In the genomic region with DNA sequence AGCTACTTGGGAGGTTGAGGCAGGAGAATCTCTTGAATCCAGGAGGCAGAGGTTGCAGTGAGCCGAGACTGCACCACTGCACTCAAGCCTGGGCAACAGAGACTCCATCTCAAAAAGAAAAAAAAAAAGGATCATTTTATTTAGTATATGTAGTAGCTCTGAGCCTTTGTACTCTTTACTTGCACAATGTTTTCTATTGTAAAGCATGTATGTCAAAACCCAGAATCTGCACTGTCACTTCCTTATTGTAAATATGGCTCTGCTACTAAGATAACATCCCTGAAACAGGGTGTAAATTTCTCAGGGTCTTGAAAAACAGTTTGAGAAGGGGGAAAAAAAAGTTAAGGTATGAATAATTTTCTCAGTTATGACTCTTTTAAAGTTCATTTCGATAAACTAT, we compare ENCODE assay signal across 2 cellular contexts.
TF ChIP-seq lines count a peak whose summit lies in the region.

No MANE protein-coding gene starts in this region.

TF ChIP-seq in IMR-90, 13 proteins besides CTCF, POLR2A, EP300 and RAD21:
- TF ChIP-seq, protein P1, sequence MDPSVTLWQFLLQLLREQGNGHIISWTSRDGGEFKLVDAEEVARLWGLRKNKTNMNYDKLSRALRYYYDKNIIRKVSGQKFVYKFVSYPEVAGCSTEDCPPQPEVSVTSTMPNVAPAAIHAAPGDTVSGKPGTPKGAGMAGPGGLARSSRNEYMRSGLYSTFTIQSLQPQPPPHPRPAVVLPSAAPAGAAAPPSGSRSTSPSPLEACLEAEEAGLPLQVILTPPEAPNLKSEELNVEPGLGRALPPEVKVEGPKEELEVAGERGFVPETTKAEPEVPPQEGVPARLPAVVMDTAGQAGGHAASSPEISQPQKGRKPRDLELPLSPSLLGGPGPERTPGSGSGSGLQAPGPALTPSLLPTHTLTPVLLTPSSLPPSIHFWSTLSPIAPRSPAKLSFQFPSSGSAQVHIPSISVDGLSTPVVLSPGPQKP (IDR thresholded peaks at IDR 0.05; ENCODE audit: borderline replicate concordance, low read depth, low read length), result no peak
- no peak for TF ChIP-seq CHD1 (IDR thresholded peaks at IDR 0.05; ENCODE audit: low read depth, low read length)
- peak; percentile 61; the same call in 1 of the 2 replicates for TF ChIP-seq NFE2L2 (IDR thresholded peaks at IDR 0.05; ENCODE audit: low read depth, low read length)

TF ChIP-seq in GM12878, 131 proteins besides CTCF, POLR2A, EP300 and RAD21:
- TF ChIP-seq BMI1 (IDR thresholded peaks at IDR 0.05; ENCODE audit: borderline replicate concordance), result no peak
- TF ChIP-seq NBN (IDR thresholded peaks at IDR 0.05), result no peak
- no peak for TF ChIP-seq YBX1 (IDR thresholded peaks at IDR 0.05)
- TF ChIP-seq IKZF1 (conservative IDR thresholded peaks at IDR 0.05), result no peak
- no peak for TF ChIP-seq NR2C1 (IDR thresholded peaks at IDR 0.05)
- TF ChIP-seq IRF4 (IDR thresholded peaks at IDR 0.05; ENCODE audit: low read depth, low read length), result no peak
- TF ChIP-seq, protein P2, sequence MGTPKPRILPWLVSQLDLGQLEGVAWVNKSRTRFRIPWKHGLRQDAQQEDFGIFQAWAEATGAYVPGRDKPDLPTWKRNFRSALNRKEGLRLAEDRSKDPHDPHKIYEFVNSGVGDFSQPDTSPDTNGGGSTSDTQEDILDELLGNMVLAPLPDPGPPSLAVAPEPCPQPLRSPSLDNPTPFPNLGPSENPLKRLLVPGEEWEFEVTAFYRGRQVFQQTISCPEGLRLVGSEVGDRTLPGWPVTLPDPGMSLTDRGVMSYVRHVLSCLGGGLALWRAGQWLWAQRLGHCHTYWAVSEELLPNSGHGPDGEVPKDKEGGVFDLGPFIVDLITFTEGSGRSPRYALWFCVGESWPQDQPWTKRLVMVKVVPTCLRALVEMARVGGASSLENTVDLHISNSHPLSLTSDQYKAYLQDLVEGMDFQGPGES (IDR thresholded peaks at IDR 0.05), result no peak
- no peak for TF ChIP-seq ZBED1 (IDR thresholded peaks at IDR 0.05; ENCODE audit: borderline replicate concordance)
- no peak for TF ChIP-seq TCF12 (IDR thresholded peaks at IDR 0.05; ENCODE audit: low read depth, low read length)
- TF ChIP-seq ATF7 (IDR thresholded peaks at IDR 0.05; ENCODE audit: low read depth), result no peak
- TF ChIP-seq CHD2 (IDR thresholded peaks at IDR 0.05; ENCODE audit: borderline replicate concordance, low read depth, low read length), result no peak
- TF ChIP-seq SMC3 (IDR thresholded peaks at IDR 0.05; ENCODE audit: borderline replicate concordance, low read length), result no peak
- TF ChIP-seq SREBF1 (IDR thresholded peaks at IDR 0.05; ENCODE audit: low read length), result no peak
- TF ChIP-seq NFXL1 (IDR thresholded peaks at IDR 0.05; ENCODE audit: borderline replicate concordance), result no peak
- no peak for TF ChIP-seq ESRRA (IDR thresholded peaks at IDR 0.05; ENCODE audit: low read length)
- TF ChIP-seq RB1 (IDR thresholded peaks at IDR 0.05; ENCODE audit: borderline replicate concordance), result no peak
- TF ChIP-seq DPF2 (IDR thresholded peaks at IDR 0.05), result no peak
- TF ChIP-seq, protein P3, sequence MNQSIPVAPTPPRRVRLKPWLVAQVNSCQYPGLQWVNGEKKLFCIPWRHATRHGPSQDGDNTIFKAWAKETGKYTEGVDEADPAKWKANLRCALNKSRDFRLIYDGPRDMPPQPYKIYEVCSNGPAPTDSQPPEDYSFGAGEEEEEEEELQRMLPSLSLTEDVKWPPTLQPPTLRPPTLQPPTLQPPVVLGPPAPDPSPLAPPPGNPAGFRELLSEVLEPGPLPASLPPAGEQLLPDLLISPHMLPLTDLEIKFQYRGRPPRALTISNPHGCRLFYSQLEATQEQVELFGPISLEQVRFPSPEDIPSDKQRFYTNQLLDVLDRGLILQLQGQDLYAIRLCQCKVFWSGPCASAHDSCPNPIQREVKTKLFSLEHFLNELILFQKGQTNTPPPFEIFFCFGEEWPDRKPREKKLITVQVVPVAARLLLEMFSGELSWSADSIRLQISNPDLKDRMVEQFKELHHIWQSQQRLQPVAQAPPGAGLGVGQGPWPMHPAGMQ (IDR thresholded peaks at IDR 0.05; ENCODE audit: borderline replicate concordance), result no peak
